In genomic region chr5:176573564-176574296, GRCh38 we compare ENCODE assay signal across 9 cellular contexts. TPM values are rescaled to one million over a fixed set of nuclear protein-coding genes. Genes with fewer than 3 reads are reported as not detected.
DNase-seq lines count a peak whose midpoint lies in the region; ATAC-seq, FAIRE-seq and TF ChIP-seq lines count a peak whose summit lies in the region.
"Had no signal": no experiment of that assay in that cellular context is flagged by ENCODE, and none has a peak within 500 bp of the region (broad histone marks: within the 10 kb centered on the region; RNA-seq: fewer than 3 reads in every experiment).

No MANE protein-coding gene starts in this region.

- TF ChIP-seq CTCF in activated B cell treated with CpG ODN at 0.5 μM for 24 hours (IDR thresholded peaks at IDR 0.05) (peak; percentile 34), breast epithelium (IDR thresholded peaks at IDR 0.05) (peak; percentile 41 to 53 (median 48))

- ATAC-seq in activated B cell treated with CpG ODN at 0.5 μM for 24 hours (ENCODE audit: low read depth), result peak; percentile 86
- no peak for ATAC-seq in GM19397 (IDR thresholded peaks at IDR 0.05; ENCODE audit: unreplicated experiment)

- no peaks in the 10 kb centered on the region for H3K4me1 ChIP-seq in breast epithelium

- H3K27ac ChIP-seq in breast epithelium, result no peak overlapping the region

- H3K36me3 Mint-ChIP-seq in activated B cell treated with CpG ODN at 0.5 μM for 24 hours (ENCODE audit: low read depth), result no peaks in the 10 kb centered on the region

- intact Hi-C loops in activated B cell treated with CpG ODN at 0.5 μM for 24 hours (cut with micrococcal nuclease), result loop anchor here (1.0 to 2.0 kb wide), 8 partner anchors 23 to 539 kb away; partner anchors contain the start of genes CLTB and TSPAN17
- intact Hi-C loops in breast epithelium (cut with DNase I; ENCODE audit: low total_unique reads), result no loop called here

- H3K36me3 ChIP-seq in breast epithelium, result no peaks in the 10 kb centered on the region

- DNase-seq in ACHN (peak; percentile 42), GM12892 (ENCODE audit: insufficient read length) (peak; percentile 87), Kasumi-1 (lab: John Stamatoyannopoulos, UW) (peak; percentile 32 to 50), activated B cell treated with CpG ODN at 0.5 μM for 24 hours (peak; percentile 75), breast epithelium (ENCODE audit: low spot score in 2 of 2) (peak; percentile 29 to 66), kidney glomerular epithelial cell (lab: John Stamatoyannopoulos, UW) (peak; percentile 9)
- DNase-seq in stimulated activated CD4-positive, alpha-beta T cell treated with anti-CD3 and anti-CD28 coated beads, Interleukin-2, amount 100 ng/mL, for 48 hours, result peak; percentile 79

- no peaks in the 10 kb centered on the region for H3K9me3 Mint-ChIP-seq in activated B cell treated with CpG ODN at 0.5 μM for 24 hours

- H3K27me3 ChIP-seq in breast epithelium, result peaks cover 0 to 5% of the 10 kb centered on the region in 2 donors

- peak; percentile 77 for FAIRE-seq in GM12892 (lab: Jason Lieb, UNC)

- CTCF ChIA-PET in activated B cell treated with CpG ODN at 0.5 μM for 24 hours (lab: Charles Lee), result interaction anchor here (0.7 to 1.9 kb wide), 10 partner anchors 8 to 525 kb away, joined by 3 to 12 read pairs (median 3); partner anchors contain the start of genes CLTB and HK3

- H3K27ac Mint-ChIP-seq in activated B cell treated with CpG ODN at 0.5 μM for 24 hours, result no peak overlapping the region

- TF ChIP-seq POLR2A in GM12892 (IDR thresholded peaks at IDR 0.05; ENCODE audit: low read depth, low read length), result no peak
- TF ChIP-seq POLR2A in breast epithelium (IDR thresholded peaks at IDR 0.05), result no peak

- in situ Hi-C loops in ACHN (cut with HindIII; ENCODE audit: low pct_ligation_motif_present, low pct_unique_long_range_greater_than_20kb, low sequenced_read_pairs), result no loop called here

- no peak overlapping the region for H3K4me3 ChIP-seq in breast epithelium

- H3K27me3 Mint-ChIP-seq in activated B cell treated with CpG ODN at 0.5 μM for 24 hours, result peaks cover 8% of the 10 kb centered on the region

- H3K4me3 Mint-ChIP-seq in activated B cell treated with CpG ODN at 0.5 μM for 24 hours, result no peak overlapping the region

- H3K9me3 ChIP-seq in breast epithelium, result no peaks in the 10 kb centered on the region

- POLR2A ChIA-PET in activated B cell treated with CpG ODN at 0.5 μM for 24 hours (lab: Charles Lee), result no interaction called here

- H3K4me1 Mint-ChIP-seq in activated B cell treated with CpG ODN at 0.5 μM for 24 hours, result peaks cover 13% of the 10 kb centered on the region

RNA-seq across cellular contexts. Expression of gene CDHR2, which starts 24.6 kb away (rescaled TPM):
- polyA plus RNA-seq in GM12892 (2012; ENCODE audit: missing spikeins), result not detected
- total RNA-seq in activated B cell treated with CpG ODN at 0.5 μM for 24 hours, result 0.31 and 0.42 TPM in 2 replicates
- total RNA-seq in breast epithelium, result 1 to 10 TPM in 1 of 3 donors, not detected in 2; 2.3 TPM

RNA-seq across cellular contexts. Expression of gene GPRIN1, which starts 36.2 kb away (rescaled TPM):
- 1.6 TPM for polyA plus RNA-seq in GM12892 (2012; ENCODE audit: missing spikeins)
- 2.8 and 3.2 TPM in 2 replicates for total RNA-seq in activated B cell treated with CpG ODN at 0.5 μM for 24 hours
- total RNA-seq in breast epithelium, result 1 to 10 TPM in 1 of 3 donors, under 1 TPM in 2; 0.64 to 1.2 (median 0.98) TPM

RNA-seq across cellular contexts. Expression of gene RNF44, which starts 36.5 kb away (rescaled TPM):
- polyA plus RNA-seq in GM12892 (2012; ENCODE audit: missing spikeins), result 13.1 TPM
- 78.6 and 96.5 TPM in 2 replicates for total RNA-seq in activated B cell treated with CpG ODN at 0.5 μM for 24 hours
- total RNA-seq in breast epithelium, result 10 to 100 TPM in 2 of 3 donors, 1 to 10 TPM in 1; 6.9 to 17.1 (median 15.4) TPM

RNA-seq across cellular contexts. Expression of gene SNCB, which starts 56.6 kb away (rescaled TPM):
- not detected for polyA plus RNA-seq in GM12892 (2012; ENCODE audit: missing spikeins)
- total RNA-seq in activated B cell treated with CpG ODN at 0.5 μM for 24 hours (0.17 TPM in 1 of 2 replicates, not detected in the other), breast epithelium (not detected)
- total RNA-seq: subcutaneous adipose tissue had no signal

RNA-seq across cellular contexts. Expression of gene EIF4E1B, which starts 56.7 kb away (rescaled TPM):
- not detected for polyA plus RNA-seq in GM12892 (2012; ENCODE audit: missing spikeins)
- not detected in 2 replicates for total RNA-seq in activated B cell treated with CpG ODN at 0.5 μM for 24 hours
- 1 to 10 TPM in 1 of 3 donors, not detected in 2; 1.6 TPM for total RNA-seq in breast epithelium
- total RNA-seq: subcutaneous adipose tissue had no signal

Comparison
In these comparisons a context has a peak if more than half of its experiments do, and no peak if none do; other contexts are left out.
1. DNase-seq: peak in every context shown above with its lines; median percentile 87 in GM12892; 79 in stimulated activated CD4-positive, alpha-beta T cell treated with anti-CD3 and anti-CD28 coated beads, Interleukin-2, amount 100 ng/mL, for 48 hours; 75 in activated B cell treated with CpG ODN at 0.5 μM for 24 hours; 48 in breast epithelium; 42 in ACHN; 41 in Kasumi-1; 9 in kidney glomerular epithelial cell.